Comparison of ENCODE assay signal across 26 cellular contexts in genomic region chr1:182309631-182310351, GRCh38.
DNase-seq lines count a peak whose midpoint lies in the region; ATAC-seq and TF ChIP-seq lines count a peak whose summit lies in the region.
"Had no signal": no experiment of that assay in that cellular context is flagged by ENCODE, and none has a peak within 500 bp of the region (broad histone marks: within the 10 kb centered on the region; RNA-seq: fewer than 3 reads in every experiment).

No MANE protein-coding gene starts in this region.

- H3K27ac ChIP-seq in GM23338 (ENCODE audit: low read depth) (no peak overlapping the region), hepatocyte (peak overlapping the region; percentile 60)
- H3K27ac ChIP-seq: left lung, Peyer's patch, prostate gland, SK-N-MC, suprapubic skin, VCaP had no signal

- 48% methylated on average over 10 of the region's 10 CpGs for WGBS in hepatocyte (ENCODE audit: low lambda C conversion rate, missing lambda C conversion rate)

- H3K4me2 ChIP-seq in GM23338 (no peak overlapping the region), hepatocyte (peak overlapping the region; percentile 11)

- H3K9ac ChIP-seq in NT2/D1 (ENCODE audit: insufficient read length, low read depth) = peak overlapping the region; percentile 29

- peak; percentile 54; the same call in 2 of the 3 replicates for ATAC-seq in GM23338
- no peak for ATAC-seq in HG03108 (IDR thresholded peaks at IDR 0.05; ENCODE audit: unreplicated experiment)
- ATAC-seq in stimulated activated effector memory CD8-positive, alpha-beta T cell treated with anti-CD3 and anti-CD28 coated beads, Interleukin-12 subunit alpha, Interleukin-12 subunit beta, amount 100 ng/mL, for 72 hours = no peak
- ATAC-seq: activated CD8-positive, alpha-beta memory T cell treated with anti-CD3 and anti-CD28 coated beads, Interleukin-2, amount 10 ng/mL, durations not matched to agents 7 days and 5 days; activated T-helper 17 cell treated with anti-CD3 and anti-CD28 coated beads, Interleukin-2, amount 50 U/mL, for 72 hours; esophagus mucosa; left lung had no signal

- H3K27me3 ChIP-seq in GM23338 (ENCODE audit: insufficient read depth) (no peaks in the 10 kb centered on the region), NT2/D1 (ENCODE audit: insufficient read depth, insufficient read length) (no peaks in the 10 kb centered on the region), hepatocyte (no peaks in the 10 kb centered on the region)
- H3K27me3 ChIP-seq: left lung, Peyer's patch, suprapubic skin had no signal

- 0 out of 2 replicates have a peak, but pooled peaks cover 6% of the 10 kb centered on the region for H3K9me2 ChIP-seq in GM23338 (ENCODE audit: insufficient read depth)
- H3K9me2 ChIP-seq in hepatocyte (replicated peaks; ENCODE audit: insufficient read depth) = no peaks in the 10 kb centered on the region

- TF ChIP-seq CTCF in GM23338 (conservative IDR thresholded peaks at IDR 0.05; ENCODE audit: low read depth in 2 of 2) = no peak
- no peak for TF ChIP-seq CTCF in hepatocyte (IDR thresholded peaks at IDR 0.05; ENCODE audit: poor library complexity)
- no peak for TF ChIP-seq CTCF in nephron progenitor cell (IDR thresholded peaks at IDR 0.05)

- H2AFZ ChIP-seq in GM23338 (peak overlapping the region; percentile 83), hepatocyte (no peak overlapping the region)

- H3K36me3 ChIP-seq in GM23338 (ENCODE audit: insufficient read depth) (no peaks in the 10 kb centered on the region), NT2/D1 (ENCODE audit: insufficient read depth, insufficient read length, low read length) (no peaks in the 10 kb centered on the region), hepatocyte (replicated peaks; ENCODE audit: insufficient read depth, low read depth) (no peaks in the 10 kb centered on the region)
- H3K36me3 ChIP-seq: left lung, Peyer's patch, prostate gland, suprapubic skin had no signal

- no peak overlapping the region; the same call in 1 of the 2 replicates for H3K27ac Mint-ChIP-seq in GM23338
- H3K27ac Mint-ChIP-seq in nephron progenitor cell = peak overlapping the region; percentile 85
- no peak overlapping the region for H3K27ac Mint-ChIP-seq in stimulated activated effector memory CD8-positive, alpha-beta T cell treated with anti-CD3 and anti-CD28 coated beads, Interleukin-12 subunit alpha, Interleukin-12 subunit beta, amount 100 ng/mL, for 72 hours
- H3K27ac Mint-ChIP-seq: activated CD4-positive, alpha-beta T cell treated with anti-CD3 and anti-CD28 coated beads, Interleukin-2, amount 10 ng/mL, durations not matched to agents 7 days and 5 days; activated CD8-positive, alpha-beta memory T cell treated with anti-CD3 and anti-CD28 coated beads, Interleukin-2, amount 10 ng/mL, durations not matched to agents 7 days and 5 days; activated naive CD8-positive, alpha-beta T cell; activated T-helper 17 cell treated with anti-CD3 and anti-CD28 coated beads, Interleukin-2, amount 50 U/mL, for 72 hours had no signal

- H3K27me3 Mint-ChIP-seq in GM23338 (ENCODE audit: insufficient read depth, low read depth, poor library complexity) (peaks cover 2% of the 10 kb centered on the region), nephron progenitor cell (ENCODE audit: low read depth, poor library complexity) (no peaks in the 10 kb centered on the region)
- H3K27me3 Mint-ChIP-seq: activated naive CD8-positive, alpha-beta T cell; activated T-helper 17 cell treated with anti-CD3 and anti-CD28 coated beads, Interleukin-2, amount 50 U/mL, for 72 hours had no signal

- no peaks in the 10 kb centered on the region for H3F3A ChIP-seq in GM23338 (replicated peaks; ENCODE audit: low read depth)

- H3K4me1 Mint-ChIP-seq in GM23338 (peaks cover 9% of the 10 kb centered on the region), nephron progenitor cell (peaks cover 19% of the 10 kb centered on the region)
- no peaks in the 10 kb centered on the region for H3K4me1 Mint-ChIP-seq in stimulated activated effector memory CD8-positive, alpha-beta T cell treated with anti-CD3 and anti-CD28 coated beads, Interleukin-12 subunit alpha, Interleukin-12 subunit beta, amount 100 ng/mL, for 72 hours
- H3K4me1 Mint-ChIP-seq: activated CD4-positive, alpha-beta T cell treated with anti-CD3 and anti-CD28 coated beads, Interleukin-2, amount 10 ng/mL, durations not matched to agents 7 days and 5 days; activated CD8-positive, alpha-beta memory T cell treated with anti-CD3 and anti-CD28 coated beads, Interleukin-2, amount 10 ng/mL, durations not matched to agents 7 days and 5 days; activated T-helper 17 cell treated with anti-CD3 and anti-CD28 coated beads, Interleukin-2, amount 50 U/mL, for 72 hours had no signal

- H3K4me3 Mint-ChIP-seq in GM23338 = no peak overlapping the region
- H3K4me3 Mint-ChIP-seq in nephron progenitor cell = no peak overlapping the region
- no peak overlapping the region for H3K4me3 Mint-ChIP-seq in stimulated activated effector memory CD8-positive, alpha-beta T cell treated with anti-CD3 and anti-CD28 coated beads, Interleukin-12 subunit alpha, Interleukin-12 subunit beta, amount 100 ng/mL, for 72 hours
- H3K4me3 Mint-ChIP-seq: activated CD4-positive, alpha-beta T cell treated with anti-CD3 and anti-CD28 coated beads, Interleukin-2, amount 10 ng/mL, durations not matched to agents 7 days and 5 days; activated CD8-positive, alpha-beta memory T cell treated with anti-CD3 and anti-CD28 coated beads, Interleukin-2, amount 10 ng/mL, durations not matched to agents 7 days and 5 days; activated naive CD8-positive, alpha-beta T cell; activated T-helper 17 cell treated with anti-CD3 and anti-CD28 coated beads, Interleukin-2, amount 50 U/mL, for 72 hours had no signal

- no peak overlapping the region for H3K4me3 ChIP-seq in GM23338
- no peak overlapping the region for H3K4me3 ChIP-seq in NT2/D1 (ENCODE audit: insufficient read length, low read depth)
- H3K4me3 ChIP-seq in hepatocyte = no peak overlapping the region
- H3K4me3 ChIP-seq: left lung, Peyer's patch, prostate gland, SK-N-MC, suprapubic skin had no signal

- H3K9me3 Mint-ChIP-seq in GM23338 = peaks cover under 1% of the 10 kb centered on the region; the same call in 1 of the 3 replicates
- peaks cover 9% of the 10 kb centered on the region for H3K9me3 Mint-ChIP-seq in nephron progenitor cell
- no peaks in the 10 kb centered on the region for H3K9me3 Mint-ChIP-seq in stimulated activated effector memory CD8-positive, alpha-beta T cell treated with anti-CD3 and anti-CD28 coated beads, Interleukin-12 subunit alpha, Interleukin-12 subunit beta, amount 100 ng/mL, for 72 hours
- H3K9me3 Mint-ChIP-seq: activated CD4-positive, alpha-beta T cell treated with anti-CD3 and anti-CD28 coated beads, Interleukin-2, amount 10 ng/mL, durations not matched to agents 7 days and 5 days; activated T-helper 17 cell treated with anti-CD3 and anti-CD28 coated beads, Interleukin-2, amount 50 U/mL, for 72 hours had no signal

- no peaks in the 10 kb centered on the region; the same call in 1 of the 2 replicates for H3K9me3 ChIP-seq in NT2/D1 (ENCODE audit: insufficient read depth, low read length)
- no peaks in the 10 kb centered on the region for H3K9me3 ChIP-seq in hepatocyte (ENCODE audit: low read depth)
- H3K9me3 ChIP-seq: left lung, Peyer's patch, prostate gland, suprapubic skin had no signal

- H3K4me1 ChIP-seq in GM23338 (ENCODE audit: insufficient read depth) = 0 out of 2 replicates have a peak, but pooled peaks cover 4% of the 10 kb centered on the region
- H3K4me1 ChIP-seq in NT2/D1 (ENCODE audit: insufficient read depth, insufficient read length) = peaks cover 6% of the 10 kb centered on the region
- peaks cover 2% of the 10 kb centered on the region for H3K4me1 ChIP-seq in hepatocyte (ENCODE audit: insufficient read depth)
- H3K4me1 ChIP-seq: Peyer's patch, prostate gland had no signal

- DNase-seq in GM23338 (ENCODE audit: low spot score) (no peak), NT2/D1 (ENCODE audit: low read depth, low spot score) (no peak), hepatocyte (ENCODE audit: low spot score) (peak; percentile 25), nephron progenitor cell (peak; percentile 10), kidney tubule cell (ENCODE audit: low spot score) (no peak), DMS 273 (lab: John Stamatoyannopoulos, UW; ENCODE audit: unreplicated experiment) (no peak)
- no peak for DNase-seq in stimulated activated effector memory CD8-positive, alpha-beta T cell treated with anti-CD3 and anti-CD28 coated beads, Interleukin-12 subunit alpha, Interleukin-12 subunit beta, amount 100 ng/mL, for 72 hours (ENCODE audit: low spot score in 2 of 2)
- DNase-seq: activated CD4-positive, alpha-beta T cell treated with anti-CD3 and anti-CD28 coated beads, Interleukin-2, amount 10 ng/mL, durations not matched to agents 7 days and 5 days; activated CD8-positive, alpha-beta memory T cell treated with anti-CD3 and anti-CD28 coated beads, Interleukin-2, amount 10 ng/mL, durations not matched to agents 7 days and 5 days; DMS153; effector CD8-positive, alpha-beta T cell; GF-D8; left lung; midbrain; NCI-H1092 treated with DMSO at 0.1 percent for 48 hours; NCI-H2029; NCI-H446; Peyer's patch had no signal

- H3K36me3 Mint-ChIP-seq in GM23338 (ENCODE audit: low read depth) = no peaks in the 10 kb centered on the region
- H3K36me3 Mint-ChIP-seq in nephron progenitor cell (ENCODE audit: low read depth) = no peaks in the 10 kb centered on the region
- H3K36me3 Mint-ChIP-seq in stimulated activated effector memory CD8-positive, alpha-beta T cell treated with anti-CD3 and anti-CD28 coated beads, Interleukin-12 subunit alpha, Interleukin-12 subunit beta, amount 100 ng/mL, for 72 hours = no peaks in the 10 kb centered on the region
- H3K36me3 Mint-ChIP-seq: activated CD8-positive, alpha-beta memory T cell treated with anti-CD3 and anti-CD28 coated beads, Interleukin-2, amount 10 ng/mL, durations not matched to agents 7 days and 5 days; activated naive CD8-positive, alpha-beta T cell had no signal

- H4K20me1 ChIP-seq in GM23338 (replicated peaks; ENCODE audit: insufficient read depth) = no peaks in the 10 kb centered on the region
- H4K20me1 ChIP-seq in hepatocyte (ENCODE audit: insufficient read depth, poor library complexity, severe bottlenecking) = no peaks in the 10 kb centered on the region

- no peaks in the 10 kb centered on the region for H3K79me2 ChIP-seq in GM23338 (replicated peaks; ENCODE audit: insufficient read depth)
- no peaks in the 10 kb centered on the region for H3K79me2 ChIP-seq in hepatocyte

TF ChIP-seq in GM23338, 12 proteins besides CTCF, POLR2A, EP300 and RAD21 (continues in another document):
- no peak for TF ChIP-seq ZNF114 (CRISPR knock-in tag; IDR thresholded peaks at IDR 0.05)
- TF ChIP-seq POLR2AphosphoS5 (IDR thresholded peaks at IDR 0.05; ENCODE audit: low read depth) = no peak
- no peak for TF ChIP-seq ZNF331 (CRISPR knock-in tag; IDR thresholded peaks at IDR 0.05; ENCODE audit: low read depth)
- TF ChIP-seq JUNB (IDR thresholded peaks at IDR 0.05; ENCODE audit: unreplicated experiment) = no peak
- TF ChIP-seq CREB1 (CRISPR knock-in tag; IDR thresholded peaks at IDR 0.05; ENCODE audit: low read depth) = no peak
- no peak for TF ChIP-seq EZH2 (IDR thresholded peaks at IDR 0.05; ENCODE audit: low read depth, unreplicated experiment)

Comparison
In these comparisons a context has a peak if more than half of its experiments do, and no peak if none do; other contexts are left out.
1. DNase-seq: peak in hepatocyte (single experiment) and nephron progenitor cell (single experiment); none in GM23338 (single experiment), NT2/D1 (single experiment), stimulated activated effector memory CD8-positive, alpha-beta T cell treated with anti-CD3 and anti-CD28 coated beads, Interleukin-12 subunit alpha, Interleukin-12 subunit beta, amount 100 ng/mL, for 72 hours (0 of 2), kidney tubule cell (single experiment) and DMS 273 (single experiment).